In genomic region chr4:152460488-152460887, GRCh38 we compare ENCODE assay signal across 9 cellular contexts.
DNase-seq lines count a peak whose midpoint lies in the region; ATAC-seq and TF ChIP-seq lines count a peak whose summit lies in the region.
"Had no signal": no experiment of that assay in that cellular context is flagged by ENCODE, and none has a peak within 500 bp of the region (broad histone marks: within the 10 kb centered on the region; RNA-seq: fewer than 3 reads in every experiment).

No MANE protein-coding gene starts in this region.

- DNase-seq in GM12865 (ENCODE audit: low read depth), result peak; percentile 45
- peak; percentile 57 for DNase-seq in astrocyte of the spinal cord (ENCODE audit: low read depth, low spot score)
- DNase-seq in non-pigmented ciliary epithelial cell (ENCODE audit: low read depth), result peak; percentile 45
- DNase-seq in stomach, result no peak
- no peak for DNase-seq in midbrain (lab: John Stamatoyannopoulos, UW)
- DNase-seq: stimulated activated CD4-positive, alpha-beta T cell treated with anti-CD3 and anti-CD28 coated beads, Interleukin-1b, Interleukin-23, amount 100 ng/mL, for 48 hours had no signal

- in situ Hi-C loops in astrocyte of the spinal cord (cut with HindIII; ENCODE audit: low sequenced_read_pairs), result no loop called here

- ATAC-seq in esophagus mucosa, result no peak

- peak; percentile 15 for TF ChIP-seq CTCF in GM12865 (IDR thresholded peaks at IDR 0.05; ENCODE audit: insufficient read depth, low read depth, low read length, missing control alignments)
- peak; percentile 21 for TF ChIP-seq CTCF in astrocyte of the spinal cord (IDR thresholded peaks at IDR 0.05; ENCODE audit: low read depth, low read length)
- TF ChIP-seq CTCF in stomach (IDR thresholded peaks at IDR 0.05), result no peak

- 71 to 95% (median 89%) methylated on average over 1 of the region's 1 CpG for WGBS in stomach, 5 donors

- TF ChIP-seq EP300 in Ishikawa (IDR thresholded peaks at IDR 0.05; ENCODE audit: borderline replicate concordance) (no peak), stomach (IDR thresholded peaks at IDR 0.05) (no peak)

- H3K27ac ChIP-seq in stomach, result no peak overlapping the region
- H3K27ac ChIP-seq: epithelial cell of prostate had no signal

- intact Hi-C loops in stomach (cut with DNase I; ENCODE audit: low total_unique reads), result no loop called here

- no peaks in the 10 kb centered on the region for H3K36me3 ChIP-seq in stomach

- H3K27me3 ChIP-seq in stomach, result no peaks in the 10 kb centered on the region

- peak; percentile 12; the same call in 1 of the 2 replicates for TF ChIP-seq RAD21 in Ishikawa (IDR thresholded peaks at IDR 0.05; ENCODE audit: low read depth)

- no peak for TF ChIP-seq POLR2A in stomach (IDR thresholded peaks at IDR 0.05)

- H3K9me3 ChIP-seq in stomach, result no peaks in the 10 kb centered on the region

- peaks cover 9 to 51% (median 24%) of the 10 kb centered on the region in 4 donors for H3K4me1 ChIP-seq in stomach

- H3K4me3 ChIP-seq in GM12865 (ENCODE audit: low read depth, low read length) (no peak overlapping the region), astrocyte of the spinal cord (ENCODE audit: low read depth, low read length) (no peak overlapping the region), stomach (no peak overlapping the region)

TF ChIP-seq in Ishikawa, 13 proteins besides CTCF, POLR2A, EP300 and RAD21:
- TF ChIP-seq TEAD4 (IDR thresholded peaks at IDR 0.05) (no peak), USF1 (IDR thresholded peaks at IDR 0.05) (no peak), CEBPB (IDR thresholded peaks at IDR 0.05) (no peak)
TF ChIP-seq in Ishikawa: peak in this region for 0.

Comparison
In these comparisons a context has a peak if more than half of its experiments do, and no peak if none do; other contexts are left out.
1. DNase-seq: peak in GM12865 (single experiment), astrocyte of the spinal cord (single experiment) and non-pigmented ciliary epithelial cell (single experiment); none in stomach (single experiment) and midbrain (single experiment).
2. CTCF ChIP-seq: peak in GM12865 (single experiment) and astrocyte of the spinal cord (single experiment); none in stomach (0 of 7).